In the genomic region with DNA sequence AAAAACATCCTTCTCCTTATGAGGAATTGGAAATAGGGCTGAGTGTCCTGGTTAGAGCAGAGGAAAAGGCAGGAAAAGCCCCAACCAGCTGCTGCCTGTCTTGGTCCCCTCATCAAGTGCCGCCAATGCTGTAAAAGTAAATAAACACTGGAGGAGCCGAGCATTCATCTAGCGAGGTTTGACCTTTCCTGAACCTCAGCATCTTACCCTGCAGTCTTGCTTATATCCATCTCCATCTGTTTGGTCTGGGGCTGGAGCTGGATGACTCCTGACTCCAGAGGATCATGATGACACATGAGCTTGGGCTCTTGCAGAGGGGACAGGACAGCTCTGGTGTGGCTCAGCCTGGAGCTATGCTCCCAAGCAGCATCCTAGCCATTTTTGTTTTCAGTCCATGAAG, we compare ENCODE assay signal across 20 cellular contexts.
DNase-seq lines count a peak whose midpoint lies in the region; TF ChIP-seq lines count a peak whose summit lies in the region.
"Had no signal": no experiment of that assay in that cellular context is flagged by ENCODE, and none has a peak within 500 bp of the region (broad histone marks: within the 10 kb centered on the region; RNA-seq: fewer than 3 reads in every experiment).

No MANE protein-coding gene starts in this region.

- TF ChIP-seq CTCF in esophagus muscularis mucosa (IDR thresholded peaks at IDR 0.05) = no peak
- no peak for TF ChIP-seq CTCF in endothelial cell (IDR thresholded peaks at IDR 0.05; ENCODE audit: unreplicated experiment)

- H3K27ac ChIP-seq in esophagus muscularis mucosa (replicated peaks in 1 of 4) = no peak overlapping the region
- no peak overlapping the region for H3K27ac ChIP-seq in mesenchymal stem cell (ENCODE audit: low read length, poor library complexity, severe bottlenecking)
- H3K27ac ChIP-seq: body of pancreas had no signal

- DNase-seq in Caki2 (ENCODE audit: low read depth) (peak; percentile 13), ELR (ENCODE audit: low read depth) (peak; percentile 20), esophagus muscularis mucosa (ENCODE audit: extremely low spot score) (peak; percentile 78), mesenchymal stem cell (peak; percentile 90), GDM1 (lab: John Stamatoyannopoulos, UW) (no peak), endothelial cell (ENCODE audit: low spot score) (no peak)
- DNase-seq in activated CD8-positive, alpha-beta memory T cell treated with anti-CD3 and anti-CD28 coated beads for 24 hours = no peak
- DNase-seq: activated CD4-positive, alpha-beta memory T cell treated with anti-CD3 and anti-CD28 coated beads, Interleukin-2, amount 10 ng/mL, durations not matched to agents 7 days and 5 days; activated T-cell treated with anti-CD3 and anti-CD28 coated beads, Interleukin-2, amount 50 U/mL, for 48 hours; body of pancreas; Calu3; mammary epithelial cell; MM.1S; NCI-H187 treated with DMSO at 0.1 percent for 48 hours; NCI-H446; stimulated activated CD4-positive, alpha-beta T cell treated with anti-CD3 and anti-CD28 coated beads, Interleukin-4, amount 100 ng/mL, for 4 hours; T-cell had no signal

- H3K4me2 ChIP-seq in mesenchymal stem cell (ENCODE audit: low read length, poor library complexity, severe bottlenecking) = no peak overlapping the region
- H3K4me2 ChIP-seq: GM23338 had no signal

- H2AK5ac ChIP-seq in mesenchymal stem cell (ENCODE audit: low read length, severe bottlenecking) = no peak overlapping the region

- H2BK120ac ChIP-seq in mesenchymal stem cell (ENCODE audit: low read depth, low read length) = no peak overlapping the region

- no peaks in the 10 kb centered on the region for H3K27me3 ChIP-seq in esophagus muscularis mucosa
- no peaks in the 10 kb centered on the region for H3K27me3 ChIP-seq in mesenchymal stem cell (ENCODE audit: control insufficient read depth in 1 of 2, insufficient read depth in 1 of 2, low read length in 2 of 2)
- H3K27me3 ChIP-seq: body of pancreas had no signal

- no peaks in the 10 kb centered on the region for H3K36me3 ChIP-seq in esophagus muscularis mucosa
- H3K36me3 ChIP-seq in mesenchymal stem cell (ENCODE audit: control insufficient read depth in 1 of 2, insufficient read depth in 2 of 2, low read depth in 1 of 2, low read length in 2 of 2) = no peaks in the 10 kb centered on the region

- H3K9me3 ChIP-seq in esophagus muscularis mucosa (no peaks in the 10 kb centered on the region), mesenchymal stem cell (ENCODE audit: control insufficient read depth, low read length) (no peaks in the 10 kb centered on the region)
- H3K9me3 ChIP-seq: body of pancreas had no signal

- in situ Hi-C loops in Caki2 (cut with HindIII; ENCODE audit: low pct_unique_long_range_greater_than_20kb, low sequenced_read_pairs) = no loop called here

- intact Hi-C loops in esophagus muscularis mucosa (cut with DNase I) = loop anchor here (10.0 kb wide), 2 partner anchors 174 to 476 kb away; no protein-coding TSS in a partner anchor

- H3K9ac ChIP-seq in mesenchymal stem cell (ENCODE audit: low read length) = no peak overlapping the region

- H3K23ac ChIP-seq in mesenchymal stem cell (ENCODE audit: low read length in 2 of 2) = no peak overlapping the region

- TF ChIP-seq POLR2A in esophagus muscularis mucosa (IDR thresholded peaks at IDR 0.05; ENCODE audit: low read depth) = no peak

- H2BK5ac ChIP-seq in mesenchymal stem cell (ENCODE audit: low read depth, low read length, poor library complexity, severe bottlenecking) = no peak overlapping the region

- H3K27me3 Mint-ChIP-seq in endothelial cell (ENCODE audit: unreplicated experiment) = no peaks in the 10 kb centered on the region
- H3K27me3 Mint-ChIP-seq: activated CD4-positive, alpha-beta memory T cell treated with anti-CD3 and anti-CD28 coated beads, Interleukin-2, amount 10 ng/mL, durations not matched to agents 7 days and 5 days; activated naive CD8-positive, alpha-beta T cell had no signal

- no peak overlapping the region for H2BK12ac ChIP-seq in mesenchymal stem cell (ENCODE audit: low read length in 2 of 2)

- H3K4me1 Mint-ChIP-seq in endothelial cell (ENCODE audit: unreplicated experiment) = no peaks in the 10 kb centered on the region
- H3K4me1 Mint-ChIP-seq: activated CD4-positive, alpha-beta memory T cell treated with anti-CD3 and anti-CD28 coated beads, Interleukin-2, amount 10 ng/mL, durations not matched to agents 7 days and 5 days; GM23338; T-cell had no signal

- H3K14ac ChIP-seq in mesenchymal stem cell (ENCODE audit: low read length in 2 of 2) = no peak overlapping the region

- H3K4me3 ChIP-seq in esophagus muscularis mucosa = no peak overlapping the region
- no peak overlapping the region for H3K4me3 ChIP-seq in mesenchymal stem cell (ENCODE audit: insufficient read depth in 1 of 2, low read depth in 1 of 2, low read length in 2 of 2)
- H3K4me3 ChIP-seq: body of pancreas, GM23338 had no signal

- H3K4me3 Mint-ChIP-seq in endothelial cell (ENCODE audit: unreplicated experiment) = no peak overlapping the region
- H3K4me3 Mint-ChIP-seq: activated CD4-positive, alpha-beta memory T cell treated with anti-CD3 and anti-CD28 coated beads, Interleukin-2, amount 10 ng/mL, durations not matched to agents 7 days and 5 days; activated naive CD8-positive, alpha-beta T cell; GM23338; natural killer cell treated with Interleukin-12 subunit alpha and Interleukin-12 subunit beta and Interleukin-15 and Interleukin-18, amount 100 ng/mL, for 72 hours; T-cell had no signal

- no peak overlapping the region for H2BK15ac ChIP-seq in mesenchymal stem cell (ENCODE audit: low read depth, poor library complexity, severe bottlenecking)

- no peaks in the 10 kb centered on the region for H3K79me1 ChIP-seq in mesenchymal stem cell (replicated peaks; ENCODE audit: low read length, poor library complexity, severe bottlenecking)

- TF ChIP-seq EP300 in esophagus muscularis mucosa (IDR thresholded peaks at IDR 0.05) = no peak

- H3K4me1 ChIP-seq in esophagus muscularis mucosa = no peaks in the 10 kb centered on the region
- H3K4me1 ChIP-seq in mesenchymal stem cell (ENCODE audit: control insufficient read depth, insufficient read depth, low read depth, low read length) = no peaks in the 10 kb centered on the region
- H3K4me1 ChIP-seq: body of pancreas had no signal

- no peaks in the 10 kb centered on the region for H3K9me3 Mint-ChIP-seq in endothelial cell (ENCODE audit: unreplicated experiment)
- H3K9me3 Mint-ChIP-seq: activated CD4-positive, alpha-beta memory T cell treated with anti-CD3 and anti-CD28 coated beads, Interleukin-2, amount 10 ng/mL, durations not matched to agents 7 days and 5 days; GM23338; natural killer cell treated with Interleukin-12 subunit alpha and Interleukin-12 subunit beta and Interleukin-15 and Interleukin-18, amount 100 ng/mL, for 72 hours; T-cell had no signal

- H3K27ac Mint-ChIP-seq in endothelial cell (ENCODE audit: unreplicated experiment) = no peak overlapping the region
- H3K27ac Mint-ChIP-seq: activated CD4-positive, alpha-beta memory T cell treated with anti-CD3 and anti-CD28 coated beads, Interleukin-2, amount 10 ng/mL, durations not matched to agents 7 days and 5 days; activated naive CD8-positive, alpha-beta T cell; GM23338; natural killer cell treated with Interleukin-12 subunit alpha and Interleukin-12 subunit beta and Interleukin-15 and Interleukin-18, amount 100 ng/mL, for 72 hours; T-cell had no signal

- no peak overlapping the region for H4K91ac ChIP-seq in mesenchymal stem cell (ENCODE audit: low read length)

- H3K4ac ChIP-seq in mesenchymal stem cell (ENCODE audit: low read depth in 1 of 2, low read length in 2 of 2) = no peak overlapping the region

- H3K36me3 Mint-ChIP-seq in endothelial cell (ENCODE audit: low read depth, unreplicated experiment) = no peaks in the 10 kb centered on the region
- H3K36me3 Mint-ChIP-seq: activated naive CD8-positive, alpha-beta T cell; natural killer cell treated with Interleukin-12 subunit alpha and Interleukin-12 subunit beta and Interleukin-15 and Interleukin-18, amount 100 ng/mL, for 72 hours; T-cell had no signal

- WGBS in esophagus muscularis mucosa = 56% methylated on average over 3 of the region's 3 CpGs
- 5% methylated on average over 3 of the region's 3 CpGs for WGBS in mesenchymal stem cell

- H4K8ac ChIP-seq in mesenchymal stem cell (ENCODE audit: low read length) = no peak overlapping the region

- H2AFZ ChIP-seq in mesenchymal stem cell (ENCODE audit: low read depth, low read length) = no peak overlapping the region
- H2AFZ ChIP-seq: GM23338 had no signal

- H3K18ac ChIP-seq in mesenchymal stem cell (ENCODE audit: low read depth in 1 of 2, low read length in 2 of 2) = no peak overlapping the region

Comparison
In these comparisons a context has a peak if more than half of its experiments do, and no peak if none do; other contexts are left out.
1. DNase-seq: peak in Caki2 (single experiment), ELR (single experiment), esophagus muscularis mucosa (single experiment) and mesenchymal stem cell (single experiment); none in activated CD8-positive, alpha-beta memory T cell treated with anti-CD3 and anti-CD28 coated beads for 24 hours (single experiment), GDM1 (single experiment) and endothelial cell (single experiment).